In the genomic region with DNA sequence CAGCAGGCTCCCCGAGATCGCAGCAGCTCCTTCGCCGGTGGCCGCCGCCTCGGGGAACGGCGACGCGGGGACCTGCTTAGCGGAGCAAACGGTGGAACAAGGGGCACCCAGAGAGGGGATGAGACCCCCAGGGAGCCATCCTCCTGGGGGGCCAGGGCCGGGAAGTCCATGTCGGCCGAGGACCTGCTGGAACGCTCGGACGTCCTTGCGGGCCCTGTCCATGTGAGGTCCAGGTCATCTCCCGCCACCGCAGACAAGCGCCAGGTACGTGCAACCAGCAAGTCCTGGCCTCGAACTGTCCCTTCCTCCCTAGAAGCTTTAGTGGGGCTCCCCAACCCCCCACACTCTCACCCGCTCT, we compare ENCODE assay signal across 1 cellular context.
TF ChIP-seq lines count a peak whose summit lies in the region.

No MANE protein-coding gene starts in this region.

TF ChIP-seq in GM23338, 12 proteins besides CTCF, POLR2A, EP300 and RAD21 (continued from another document):
- TF ChIP-seq, protein P1, sequence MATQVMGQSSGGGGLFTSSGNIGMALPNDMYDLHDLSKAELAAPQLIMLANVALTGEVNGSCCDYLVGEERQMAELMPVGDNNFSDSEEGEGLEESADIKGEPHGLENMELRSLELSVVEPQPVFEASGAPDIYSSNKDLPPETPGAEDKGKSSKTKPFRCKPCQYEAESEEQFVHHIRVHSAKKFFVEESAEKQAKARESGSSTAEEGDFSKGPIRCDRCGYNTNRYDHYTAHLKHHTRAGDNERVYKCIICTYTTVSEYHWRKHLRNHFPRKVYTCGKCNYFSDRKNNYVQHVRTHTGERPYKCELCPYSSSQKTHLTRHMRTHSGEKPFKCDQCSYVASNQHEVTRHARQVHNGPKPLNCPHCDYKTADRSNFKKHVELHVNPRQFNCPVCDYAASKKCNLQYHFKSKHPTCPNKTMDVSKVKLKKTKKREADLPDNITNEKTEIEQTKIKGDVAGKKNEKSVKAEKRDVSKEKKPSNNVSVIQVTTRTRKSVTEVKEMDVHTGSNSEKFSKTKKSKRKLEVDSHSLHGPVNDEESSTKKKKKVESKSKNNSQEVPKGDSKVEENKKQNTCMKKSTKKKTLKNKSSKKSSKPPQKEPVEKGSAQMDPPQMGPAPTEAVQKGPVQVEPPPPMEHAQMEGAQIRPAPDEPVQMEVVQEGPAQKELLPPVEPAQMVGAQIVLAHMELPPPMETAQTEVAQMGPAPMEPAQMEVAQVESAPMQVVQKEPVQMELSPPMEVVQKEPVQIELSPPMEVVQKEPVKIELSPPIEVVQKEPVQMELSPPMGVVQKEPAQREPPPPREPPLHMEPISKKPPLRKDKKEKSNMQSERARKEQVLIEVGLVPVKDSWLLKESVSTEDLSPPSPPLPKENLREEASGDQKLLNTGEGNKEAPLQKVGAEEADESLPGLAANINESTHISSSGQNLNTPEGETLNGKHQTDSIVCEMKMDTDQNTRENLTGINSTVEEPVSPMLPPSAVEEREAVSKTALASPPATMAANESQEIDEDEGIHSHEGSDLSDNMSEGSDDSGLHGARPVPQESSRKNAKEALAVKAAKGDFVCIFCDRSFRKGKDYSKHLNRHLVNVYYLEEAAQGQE (IDR thresholded peaks at IDR 0.05; ENCODE audit: unreplicated experiment), result no peak
- TF ChIP-seq EZH2phosphoT487 (IDR thresholded peaks at IDR 0.05; ENCODE audit: unreplicated experiment) (no peak), CREB1 (CRISPR knock-in tag; IDR thresholded peaks at IDR 0.05; ENCODE audit: low read depth) (no peak)
